8 cellular contexts compared by ENCODE assay signal in the genomic region with DNA sequence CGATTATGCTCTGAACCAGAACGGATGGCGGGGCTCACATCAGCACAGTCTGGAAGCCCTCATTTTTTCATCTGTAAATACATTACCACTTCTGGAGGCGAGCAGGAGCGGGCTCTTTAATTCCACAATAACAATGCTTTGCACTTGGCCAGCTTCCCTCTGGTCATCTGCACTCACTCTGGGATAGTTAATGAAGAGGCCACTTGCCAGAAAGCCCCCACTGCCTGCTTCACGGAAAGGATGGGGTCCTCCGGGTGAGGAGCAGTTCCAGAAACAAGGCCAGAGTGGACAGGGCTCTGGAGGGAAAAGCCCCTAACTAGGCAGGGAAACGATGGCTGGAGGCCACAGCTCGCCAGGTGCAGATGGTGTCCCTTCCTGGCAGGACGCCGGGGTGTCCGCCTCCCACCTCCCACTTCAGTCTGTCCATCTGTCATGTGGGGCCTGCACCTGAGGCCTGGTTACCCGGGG. TPM values are rescaled to one million over a fixed set of nuclear protein-coding genes. Genes with fewer than 3 reads are reported as not detected.
DNase-seq lines count a peak whose midpoint lies in the region; ATAC-seq and TF ChIP-seq lines count a peak whose summit lies in the region.

No MANE protein-coding gene starts in this region.

- peaks cover 11% of the 10 kb centered on the region for H3K4me1 Mint-ChIP-seq in activated T-cell treated with anti-CD3 and anti-CD28 coated beads, Interleukin-2, amount 50 U/mL, for 24 hours (ENCODE audit: low read depth)
- peaks cover 55% of the 10 kb centered on the region for H3K4me1 Mint-ChIP-seq in brain

- H3K9me3 Mint-ChIP-seq in activated T-cell treated with anti-CD3 and anti-CD28 coated beads, Interleukin-2, amount 50 U/mL, for 24 hours, result no peaks in the 10 kb centered on the region
- no peaks in the 10 kb centered on the region for H3K9me3 Mint-ChIP-seq in brain

- no peak overlapping the region for H3K27ac Mint-ChIP-seq in activated T-cell treated with anti-CD3 and anti-CD28 coated beads, Interleukin-2, amount 50 U/mL, for 24 hours
- H3K27ac Mint-ChIP-seq in brain, result peak overlapping the region; percentile 94 to 99 (median 95)

- no peak for ATAC-seq in HG02973 (IDR thresholded peaks at IDR 0.05; ENCODE audit: unreplicated experiment)
- no peak for ATAC-seq in HG03196 (IDR thresholded peaks at IDR 0.05; ENCODE audit: unreplicated experiment)
- no peak for ATAC-seq in GM21576 (IDR thresholded peaks at IDR 0.05; ENCODE audit: unreplicated experiment)

- H3K27me3 Mint-ChIP-seq in activated T-cell treated with anti-CD3 and anti-CD28 coated beads, Interleukin-2, amount 50 U/mL, for 24 hours, result peaks cover 47% of the 10 kb centered on the region
- H3K27me3 Mint-ChIP-seq in brain, result no peaks in the 10 kb centered on the region

- no peak for TF ChIP-seq CTCF in brain (conservative IDR thresholded peaks at IDR 0.05)

- H3K36me3 Mint-ChIP-seq in activated T-cell treated with anti-CD3 and anti-CD28 coated beads, Interleukin-2, amount 50 U/mL, for 24 hours (ENCODE audit: low read depth), result no peaks in the 10 kb centered on the region
- no peaks in the 10 kb centered on the region for H3K36me3 Mint-ChIP-seq in brain

- peak overlapping the region; percentile 58 for H3K4me3 Mint-ChIP-seq in activated T-cell treated with anti-CD3 and anti-CD28 coated beads, Interleukin-2, amount 50 U/mL, for 24 hours
- H3K4me3 Mint-ChIP-seq in brain, result peak overlapping the region; percentile 84 to 97 (median 90)

- no peak for DNase-seq in activated T-cell treated with anti-CD3 and anti-CD28 coated beads, Interleukin-2, amount 50 U/mL, for 24 hours
- no peak for DNase-seq in activated T-cell treated with anti-CD3 and anti-CD28 coated beads, Interleukin-2, amount 50 U/mL, for 48 hours
- DNase-seq in kidney tubule cell (ENCODE audit: low spot score) (peak; percentile 40), superior temporal gyrus (ENCODE audit: extremely low spot score) (peak; percentile 78)

RNA-seq across cellular contexts. Expression of a gene that starts 13.1 kb away (rescaled TPM):
- 76.8 TPM for polyA plus RNA-seq in brain (ENCODE audit: insufficient read depth, low read depth, low replicate concordance)

RNA-seq across cellular contexts. Expression of a gene that starts 45.8 kb away (rescaled TPM):
- not detected for polyA plus RNA-seq in brain (ENCODE audit: insufficient read depth, low read depth, low replicate concordance)

RNA-seq across cellular contexts. Expression of a gene that starts 57.6 kb away (rescaled TPM):
- polyA plus RNA-seq in brain (ENCODE audit: insufficient read depth, low read depth, low replicate concordance), result not detected

Comparison
In these comparisons a context has a peak if more than half of its experiments do, and no peak if none do; other contexts are left out.
1. DNase-seq: peak in kidney tubule cell (single experiment) and superior temporal gyrus (single experiment); none in activated T-cell treated with anti-CD3 and anti-CD28 coated beads, Interleukin-2, amount 50 U/mL, for 24 hours (single experiment) and activated T-cell treated with anti-CD3 and anti-CD28 coated beads, Interleukin-2, amount 50 U/mL, for 48 hours (0 of 2).